In the genomic region with DNA sequence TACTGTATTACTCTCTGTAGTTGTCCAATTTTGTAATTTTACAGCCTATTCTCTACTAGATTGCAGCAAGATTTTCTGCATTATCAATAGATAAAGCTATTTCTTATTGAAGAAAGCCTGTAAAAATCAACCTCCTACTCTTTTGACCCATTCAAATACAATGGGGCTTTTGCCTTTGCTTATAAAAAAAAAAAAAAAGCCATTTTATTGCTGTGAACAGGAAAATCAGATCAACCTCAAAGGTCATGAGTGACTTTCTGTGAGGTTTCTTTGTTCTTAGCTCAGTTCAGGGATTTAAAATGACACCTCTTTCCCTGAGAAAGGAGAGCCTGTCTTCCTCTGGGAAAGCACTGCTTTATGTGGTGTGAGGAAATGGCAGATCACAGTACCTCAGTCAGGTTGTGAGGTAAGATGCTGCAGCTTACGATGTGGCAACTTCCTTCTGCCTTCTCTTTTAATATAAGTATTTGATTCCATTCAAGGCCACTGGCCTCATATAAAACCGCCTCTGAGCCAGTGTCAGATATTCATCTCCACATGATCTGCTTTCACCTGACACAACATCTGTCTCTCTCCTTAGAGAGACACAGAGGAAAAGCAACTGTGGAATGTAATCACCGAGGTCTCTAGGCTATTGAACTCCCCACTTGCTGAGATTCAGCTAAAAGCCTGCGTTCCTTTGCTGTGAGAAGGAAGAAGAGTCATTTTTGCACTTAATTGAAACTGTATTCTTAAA, we compare ENCODE assay signal across 19 cellular contexts.
DNase-seq lines count a peak whose midpoint lies in the region; ATAC-seq and TF ChIP-seq lines count a peak whose summit lies in the region.
"Had no signal": no experiment of that assay in that cellular context is flagged by ENCODE, and none has a peak within 500 bp of the region (broad histone marks: within the 10 kb centered on the region; RNA-seq: fewer than 3 reads in every experiment).

No MANE protein-coding gene starts in this region.

- H3K4me2 ChIP-seq in GM23338 (no peak overlapping the region), PC-9 (no peak overlapping the region)
- H3K4me2 ChIP-seq: KMS-11 had no signal

- H3K27ac Mint-ChIP-seq in GM23338 (no peak overlapping the region), neural crest cell (ENCODE audit: unreplicated experiment) (no peak overlapping the region)
- H3K27ac Mint-ChIP-seq: CD4-positive, CD25-positive, alpha-beta regulatory T cell had no signal

- CTCF ChIA-PET in PC-9 (lab: Charles Lee) = no interaction called here

- POLR2A ChIA-PET in PC-9 (lab: Charles Lee; ENCODE audit: unreplicated experiment) = no interaction called here

- peak; percentile 71 for ATAC-seq in GM23338
- no peak for ATAC-seq in HG02763 (IDR thresholded peaks at IDR 0.05; ENCODE audit: unreplicated experiment)
- ATAC-seq: HepG2 had no signal

- H3K4me3 ChIP-seq in GM23338 (no peak overlapping the region), PC-9 (no peak overlapping the region)
- H3K4me3 ChIP-seq: MG63, SK-N-MC had no signal

- H3K36me3 Mint-ChIP-seq in GM23338 (ENCODE audit: low read depth) (peaks cover 8% of the 10 kb centered on the region), neural crest cell (ENCODE audit: low read depth) (no peaks in the 10 kb centered on the region)
- H3K36me3 Mint-ChIP-seq: CD4-positive, CD25-positive, alpha-beta regulatory T cell had no signal

- H3K4me1 Mint-ChIP-seq in GM23338 (peaks cover 3% of the 10 kb centered on the region; the same call in 1 of the 3 replicates), neural crest cell (peaks cover 20% of the 10 kb centered on the region)
- H3K4me1 Mint-ChIP-seq: CD4-positive, CD25-positive, alpha-beta regulatory T cell had no signal

- H3K79me2 ChIP-seq in GM23338 (replicated peaks; ENCODE audit: insufficient read depth) (no peaks in the 10 kb centered on the region), PC-9 (ENCODE audit: low read depth) (no peaks in the 10 kb centered on the region)

- H4K20me1 ChIP-seq in GM23338 (replicated peaks; ENCODE audit: insufficient read depth) (no peaks in the 10 kb centered on the region), PC-9 (ENCODE audit: insufficient read depth) (no peaks in the 10 kb centered on the region)

- H3K9me3 Mint-ChIP-seq in GM23338 = peaks cover 14% of the 10 kb centered on the region
- H3K9me3 Mint-ChIP-seq in neural crest cell = peaks cover 17% of the 10 kb centered on the region

- no peaks in the 10 kb centered on the region for H3F3A ChIP-seq in GM23338 (replicated peaks; ENCODE audit: low read depth)
- H3F3A ChIP-seq in PC-9 (ENCODE audit: insufficient read depth, low read depth) = no peaks in the 10 kb centered on the region

- intact Hi-C loops in PC-9 (cut with micrococcal nuclease; ENCODE audit: unreplicated experiment) = no loop called here

- no peaks in the 10 kb centered on the region for H3K9me3 ChIP-seq in PC-9 (ENCODE audit: insufficient read depth, low read depth)

- no peak overlapping the region for H3K27ac ChIP-seq in GM23338 (ENCODE audit: low read depth)
- no peak overlapping the region for H3K27ac ChIP-seq in PC-9
- H3K27ac ChIP-seq: KMS-11, SK-N-MC had no signal

- H3K4me3 Mint-ChIP-seq in GM23338 (no peak overlapping the region), neural crest cell (no peak overlapping the region)
- H3K4me3 Mint-ChIP-seq: CD4-positive, CD25-positive, alpha-beta regulatory T cell had no signal

- no peaks in the 10 kb centered on the region for H3K27me3 ChIP-seq in GM23338 (ENCODE audit: insufficient read depth)
- H3K27me3 ChIP-seq in PC-9 (ENCODE audit: insufficient read depth, low read depth) = no peaks in the 10 kb centered on the region
- H3K27me3 ChIP-seq: MG63 had no signal

- H3K4me1 ChIP-seq in GM23338 (ENCODE audit: insufficient read depth) (no peaks in the 10 kb centered on the region), PC-9 (replicated peaks; ENCODE audit: insufficient read depth) (no peaks in the 10 kb centered on the region)

- DNase-seq in GM23338 (ENCODE audit: low spot score) = peak; percentile 22
- peak; percentile 81 for DNase-seq in NCI-H82 (lab: John Stamatoyannopoulos, UW)
- DNase-seq in foreskin melanocyte = peak; percentile 18
- DNase-seq in neural crest cell (ENCODE audit: low read depth, low spot score) = peak; percentile 2
- DNase-seq in GM03348 (ENCODE audit: low spot score) = no peak
- DNase-seq in NCI-H226 = no peak
- DNase-seq in PC-9 = no peak
- DNase-seq: AML-193; CD4-positive, CD25-positive, alpha-beta regulatory T cell; DND-41; GF-D8; MG63; NCI-H1092 treated with DMSO at 0.1 percent for 48 hours; NCI-H1694; NCI-H510A treated with DMSO at 0.1 percent for 48 hours had no signal

- H3K36me3 ChIP-seq in GM23338 (ENCODE audit: insufficient read depth) = no peaks in the 10 kb centered on the region; the same call in 1 of the 2 replicates
- H3K36me3 ChIP-seq in PC-9 (ENCODE audit: low read depth) = no peaks in the 10 kb centered on the region
- H3K36me3 ChIP-seq: MG63 had no signal

- no peaks in the 10 kb centered on the region for H3K9me2 ChIP-seq in GM23338 (ENCODE audit: insufficient read depth)
- H3K9me2 ChIP-seq in PC-9 (ENCODE audit: insufficient read depth) = no peaks in the 10 kb centered on the region; the same call in 1 of the 2 replicates

- H2AFZ ChIP-seq in GM23338 (peak overlapping the region; percentile 76; the same call in 1 of the 2 replicates), PC-9 (no peak overlapping the region; the same call in 1 of the 2 replicates)

- BruUV-seq in PC-9 (replicated peaks; lab: Mats Ljungman, UMichigan) = no TSS peak

- TF ChIP-seq CTCF in GM23338 (conservative IDR thresholded peaks at IDR 0.05; ENCODE audit: low read depth in 2 of 2) (no peak), neural crest cell (conservative IDR thresholded peaks at IDR 0.05) (no peak), PC-9 (conservative IDR thresholded peaks at IDR 0.05) (no peak)

- H3K27me3 Mint-ChIP-seq in GM23338 (ENCODE audit: insufficient read depth, low read depth, poor library complexity) (no peaks in the 10 kb centered on the region), neural crest cell (ENCODE audit: low read depth) (no peaks in the 10 kb centered on the region)

TF ChIP-seq in GM23338, 12 proteins besides CTCF, POLR2A, EP300 and RAD21 (continues in another document):
- TF ChIP-seq ZNF462 (CRISPR knock-in tag; IDR thresholded peaks at IDR 0.05) (no peak), JUNB (IDR thresholded peaks at IDR 0.05; ENCODE audit: unreplicated experiment) (no peak)

Comparison
In these comparisons a context has a peak if more than half of its experiments do, and no peak if none do; other contexts are left out.
1. DNase-seq: peak in GM23338 (single experiment), NCI-H82 (single experiment), foreskin melanocyte (single experiment) and neural crest cell (single experiment); none in GM03348 (single experiment), NCI-H226 (single experiment) and PC-9 (0 of 2).